In the genomic region with DNA sequence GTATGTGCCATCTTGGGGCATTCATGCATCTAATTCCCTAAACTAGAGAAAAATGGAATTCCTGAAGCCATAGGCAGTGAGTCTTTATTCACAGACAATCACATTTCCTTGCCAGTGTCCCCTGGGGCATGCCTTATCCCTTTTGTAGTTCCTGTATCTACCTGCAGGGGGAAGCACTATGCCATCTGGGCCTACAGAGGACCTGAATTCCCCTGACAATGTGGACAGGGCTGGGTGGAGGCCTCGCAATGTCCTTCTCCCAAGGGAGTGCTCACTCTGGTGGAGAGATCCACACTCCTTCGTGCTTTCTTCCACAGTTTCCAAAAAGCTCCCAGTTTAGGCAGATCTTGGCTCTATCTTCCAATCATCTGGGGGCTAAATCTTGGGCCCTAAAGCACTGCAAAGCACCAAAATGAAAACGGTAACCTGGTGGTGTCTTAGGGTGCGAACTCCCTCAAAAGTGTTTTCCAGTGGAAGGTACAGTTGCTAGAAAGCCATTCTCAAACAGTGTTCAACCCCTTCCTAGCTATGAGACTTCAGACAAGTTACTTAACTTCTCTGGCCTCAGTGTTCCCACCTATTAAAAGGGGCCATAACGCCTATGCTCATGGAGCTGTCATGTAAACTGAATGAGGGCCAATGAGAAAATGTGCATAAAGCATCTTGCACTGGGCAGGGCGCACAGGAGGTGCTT, we compare ENCODE assay signal across 8 cellular contexts. TPM values are rescaled to one million over a fixed set of nuclear protein-coding genes. Genes with fewer than 3 reads are reported as not detected.
DNase-seq lines count a peak whose midpoint lies in the region; ATAC-seq and TF ChIP-seq lines count a peak whose summit lies in the region.

No MANE protein-coding gene starts in this region.

- WGBS in right lobe of liver (ENCODE audit: insufficient coverage, low coverage, low lambda C conversion rate, missing lambda C conversion rate), result 48% methylated on average over 3 of the region's 6 CpGs

- H3K4me3 ChIP-seq in choroid plexus epithelial cell (ENCODE audit: low read depth, low read length) (no peak overlapping the region), right lobe of liver (no peak overlapping the region)

- no peaks in the 10 kb centered on the region for H3K9me3 ChIP-seq in right lobe of liver

- intact Hi-C loops in right lobe of liver (cut with DNase I), result loop anchor here in 1 of 2 donors (10.0 kb wide), 1 partner anchor 167 kb away; a partner anchor contains a TSS

- no peak overlapping the region for H3K27ac ChIP-seq in right lobe of liver

- H3K27me3 ChIP-seq in right lobe of liver, result no peaks in the 10 kb centered on the region

- no peaks in the 10 kb centered on the region for H3K4me1 ChIP-seq in right lobe of liver

- ATAC-seq in HG03045 (IDR thresholded peaks at IDR 0.05; ENCODE audit: unreplicated experiment) (peak; percentile 72), right lobe of liver (peak; percentile 98 to 100 (median 99))

- DNase-seq in SHP77 (lab: John Stamatoyannopoulos, UW) (peak; percentile 46 to 64), SHP77 treated with DMSO at 0.1 percent for 48 hours (lab: John Stamatoyannopoulos, UW) (no peak), NCI-H2227 (lab: John Stamatoyannopoulos, UW; ENCODE audit: unreplicated experiment) (peak; percentile 72), choroid plexus epithelial cell (ENCODE audit: low read depth) (peak; percentile 77), right lobe of liver (peak in 2 of 3 donors; percentile 45 to 69)
- peak; percentile 19 for DNase-seq in activated CD4-positive, alpha-beta T cell treated with anti-CD3 and anti-CD28 coated beads for 1 hour
- DNase-seq in stimulated activated CD8-positive, alpha-beta memory T cell treated with anti-CD3 and anti-CD28 coated beads, Interleukin-15, amount 100 ng/mL, for 1 hour (ENCODE audit: low read depth), result peak; percentile 36

- peak; percentile 92 for TF ChIP-seq CTCF in choroid plexus epithelial cell (conservative IDR thresholded peaks at IDR 0.05; ENCODE audit: low read depth, low read length)
- peak; percentile 81 to 91 (median 90) for TF ChIP-seq CTCF in right lobe of liver (IDR thresholded peaks at IDR 0.05)

- no peaks in the 10 kb centered on the region for H3K36me3 ChIP-seq in right lobe of liver

- TF ChIP-seq POLR2A in right lobe of liver (IDR thresholded peaks at IDR 0.05), result no peak

RNA-seq across cellular contexts. Expression of a gene that starts 17.5 kb away (rescaled TPM):
- total RNA-seq in right lobe of liver, result 1 to 10 TPM; 2.1 to 3.7 (median 2.7) TPM
